ENCODE assay signal across 27 cellular contexts in genomic region chr7:124191030-124191429, GRCh38.
"Had no signal": no experiment of that assay in that cellular context is flagged by ENCODE, and none has a peak within 500 bp of the region (broad histone marks: within the 10 kb centered on the region; RNA-seq: fewer than 3 reads in every experiment).

No MANE protein-coding gene starts in this region.

- H3K9ac ChIP-seq: SK-N-SH had no signal

- H3K4me3 ChIP-seq: MG63, PC-9, Peyer's patch, SJSA1 had no signal

- H2AFZ ChIP-seq: PC-9 had no signal

- DNase-seq: IMR-90; Karpas-422; KG1; MG63; NCI-H1092; NCI-H1105 treated with DMSO at 0.1 percent for 48 hours; NCI-H1417 treated with DMSO at 0.1 percent for 48 hours; NCI-H146; NCI-H1694 treated with DMSO at 0.1 percent for 48 hours; NCI-H1930; NCI-H2081; NCI-H2107; NCI-H226; NCI-H446; NCI-H510A; NCI-H524 treated with DMSO at 0.1 percent for 48 hours; NCI-H69; NCI-H774; NK-92 treated with Interleukin-12 subunit alpha and Interleukin-12 subunit beta, amount 100 ng/mL, for 24 hours; OCI-M1; PC-9; Peyer's patch; SIG-M5; SK-N-SH had no signal

- H3K4me1 ChIP-seq: Peyer's patch, SJSA1 had no signal

- ATAC-seq: HepG2, Right ventricle myocardium inferior had no signal

- H3K9me3 ChIP-seq: MG63, Peyer's patch, SJSA1, SK-N-SH had no signal

- H3K27me3 ChIP-seq: MG63, Peyer's patch, SJSA1 had no signal

- H3K4me2 ChIP-seq: PC-9, SK-N-SH had no signal

- H3K36me3 ChIP-seq: MG63, Peyer's patch, SJSA1 had no signal

- H3K27ac ChIP-seq: PC-9, Peyer's patch, SJSA1 had no signal
